15 cellular contexts compared by ENCODE assay signal in the genomic region with DNA sequence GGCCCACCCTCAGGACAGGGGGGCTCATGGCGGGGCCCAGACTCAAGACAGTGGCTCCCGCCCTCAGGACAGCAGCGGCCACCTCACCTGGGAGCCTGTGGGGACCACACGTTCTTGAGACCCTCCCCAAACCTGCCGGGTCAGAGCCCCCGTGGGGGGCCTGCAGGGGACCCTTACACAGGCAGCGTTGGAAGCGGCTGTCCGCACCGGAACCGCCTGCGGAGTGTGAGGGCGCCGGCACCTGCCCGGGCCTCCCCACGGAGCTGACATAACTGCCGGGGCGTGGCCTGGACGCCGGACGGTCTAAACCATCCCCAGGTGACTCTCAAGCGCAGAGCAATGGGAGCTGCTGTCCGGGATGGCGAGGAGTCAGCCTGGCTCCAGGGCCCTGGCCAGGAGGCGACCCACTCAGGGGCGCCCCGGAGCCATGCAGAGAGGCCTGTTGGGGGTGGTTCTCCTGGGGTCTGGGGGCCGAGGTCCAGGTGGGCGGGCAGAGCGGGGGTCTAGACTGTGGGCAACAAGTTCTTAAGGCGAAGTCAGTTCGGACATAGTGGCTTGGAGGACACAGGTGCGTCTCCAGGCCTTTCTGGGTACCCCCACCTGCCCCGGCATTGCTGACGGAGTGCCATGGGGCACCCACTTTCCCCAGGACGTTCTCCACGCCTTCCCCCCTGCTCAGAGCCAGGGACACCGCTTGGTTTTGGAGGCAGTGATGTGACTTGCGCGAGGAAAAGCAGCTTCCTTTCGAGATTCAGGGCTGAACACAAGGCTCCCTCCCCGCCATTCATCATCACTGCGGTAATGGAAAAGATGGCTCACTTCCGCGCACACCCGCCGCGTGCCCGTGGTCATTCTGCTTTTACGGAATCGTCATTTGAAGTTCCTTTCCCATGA. TPM values are rescaled to one million over a fixed set of nuclear protein-coding genes. Genes with fewer than 3 reads are reported as not detected.
"Had no signal": no experiment of that assay in that cellular context is flagged by ENCODE, and none has a peak within 500 bp of the region (broad histone marks: within the 10 kb centered on the region; RNA-seq: fewer than 3 reads in every experiment).

No MANE protein-coding gene starts in this region.

- H3K4me3 ChIP-seq: pancreas, skin epidermis had no signal

- H3K27ac ChIP-seq: pancreas, skin epidermis had no signal

- H3K27me3 Mint-ChIP-seq: memory B cell had no signal

- DNase-seq: activated CD4-positive, alpha-beta T cell treated with anti-CD3 and anti-CD28 coated beads for 48 hours; activated CD8-positive, alpha-beta T cell treated with anti-CD3 and anti-CD28 coated beads, Interleukin-2, amount 10 ng/mL, durations not matched to agents 7 days and 5 days; activated naive CD4-positive, alpha-beta T cell treated with anti-CD3 and anti-CD28 coated beads for 36 hours; cerebellar nuclear complex; immature natural killer cell; left colon; stimulated activated naive B cell treated with anti-CD40 and anti-IgM and Interleukin-4, amounts not matched to agents 10 μg/mL and 1 μg/mL and 100 μg/mL, for 72 hours; T-helper 17 cell; trophoblast cell had no signal

- H3K4me1 ChIP-seq: pancreas had no signal

- H3K36me3 ChIP-seq: pancreas had no signal

- H3K36me3 Mint-ChIP-seq: immature natural killer cell, WTC11 had no signal

- H3K9me3 Mint-ChIP-seq: immature natural killer cell had no signal

- FAIRE-seq: pancreas had no signal

- H3K9me3 ChIP-seq: pancreas had no signal

- H3K4me3 Mint-ChIP-seq: activated CD8-positive, alpha-beta T cell treated with anti-CD3 and anti-CD28 coated beads, Interleukin-2, amount 10 ng/mL, durations not matched to agents 7 days and 5 days; activated naive CD4-positive, alpha-beta T cell treated with anti-CD3 and anti-CD28 coated beads for 36 hours; immature natural killer cell; memory B cell; nephron; stimulated activated naive B cell treated with anti-CD40 and anti-IgM and Interleukin-4, amounts not matched to agents 10 μg/mL and 1 μg/mL and 100 μg/mL, for 72 hours; T-helper 17 cell; WTC11 had no signal

- H3K4me1 Mint-ChIP-seq: immature natural killer cell; stimulated activated naive B cell treated with anti-CD40 and anti-IgM and Interleukin-4, amounts not matched to agents 10 μg/mL and 1 μg/mL and 100 μg/mL, for 72 hours; WTC11 had no signal

- H3K27me3 ChIP-seq: pancreas had no signal

- ATAC-seq: activated CD8-positive, alpha-beta T cell treated with anti-CD3 and anti-CD28 coated beads, Interleukin-2, amount 10 ng/mL, durations not matched to agents 7 days and 5 days; esophagus mucosa; left colon; pancreas; stimulated activated naive B cell treated with anti-CD40 and anti-IgM and Interleukin-4, amounts not matched to agents 10 μg/mL and 1 μg/mL and 100 μg/mL, for 72 hours; T-helper 17 cell; WTC11 had no signal

- H3K27ac Mint-ChIP-seq: activated CD8-positive, alpha-beta T cell treated with anti-CD3 and anti-CD28 coated beads, Interleukin-2, amount 10 ng/mL, durations not matched to agents 7 days and 5 days; activated naive CD4-positive, alpha-beta T cell treated with anti-CD3 and anti-CD28 coated beads for 36 hours; immature natural killer cell; memory B cell; nephron; stimulated activated naive B cell treated with anti-CD40 and anti-IgM and Interleukin-4, amounts not matched to agents 10 μg/mL and 1 μg/mL and 100 μg/mL, for 72 hours; T-helper 17 cell; WTC11 had no signal

RNA-seq across cellular contexts. Expression of gene GALNT9, which starts 23.2 kb away (rescaled TPM):
- total RNA-seq: activated CD8-positive, alpha-beta T cell treated with anti-CD3 and anti-CD28 coated beads, Interleukin-2, amount 10 ng/mL, durations not matched to agents 7 days and 5 days; esophagus mucosa; T-helper 17 cell had no signal
- polyA plus RNA-seq: immature natural killer cell had no signal
